ENCODE assay signal across 14 cellular contexts in genomic region chr18:37476611-37477295, GRCh38.
DNase-seq lines count a peak whose midpoint lies in the region; ATAC-seq and TF ChIP-seq lines count a peak whose summit lies in the region.
"Had no signal": no experiment of that assay in that cellular context is flagged by ENCODE, and none has a peak within 500 bp of the region (broad histone marks: within the 10 kb centered on the region; RNA-seq: fewer than 3 reads in every experiment).

No MANE protein-coding gene starts in this region.

- H3K9me3 Mint-ChIP-seq in endothelial cell (ENCODE audit: unreplicated experiment), result no peaks in the 10 kb centered on the region
- H3K9me3 Mint-ChIP-seq in activated naive CD4-positive, alpha-beta T cell treated with anti-CD3 and anti-CD28 coated beads, Interleukin-2, amount 50 U/mL, for 72 hours, result no peaks in the 10 kb centered on the region
- H3K9me3 Mint-ChIP-seq: CD8-positive, alpha-beta memory T cell had no signal

- H3K36me3 Mint-ChIP-seq in endothelial cell (ENCODE audit: low read depth, unreplicated experiment), result no peaks in the 10 kb centered on the region
- no peaks in the 10 kb centered on the region for H3K36me3 Mint-ChIP-seq in activated naive CD4-positive, alpha-beta T cell treated with anti-CD3 and anti-CD28 coated beads, Interleukin-2, amount 50 U/mL, for 72 hours
- H3K36me3 Mint-ChIP-seq: CD4-positive, CD25-positive, alpha-beta regulatory T cell; CD8-positive, alpha-beta memory T cell; IgD-negative memory B cell had no signal

- ATAC-seq in Right ventricle myocardium inferior, result no peak
- ATAC-seq in activated naive CD4-positive, alpha-beta T cell treated with anti-CD3 and anti-CD28 coated beads, Interleukin-2, amount 50 U/mL, for 72 hours, result no peak

- intact Hi-C loops in Right ventricle myocardium inferior (cut with DNase I) (loop anchor here (2.0 kb wide), 1 partner anchor 90 kb away; no protein-coding TSS in a partner anchor), cardiac septum (cut with DNase I) (loop anchor here (5.0 kb wide), 1 partner anchor 89 kb away; no protein-coding TSS in a partner anchor)

- peaks cover under 1% of the 10 kb centered on the region for H3K4me1 Mint-ChIP-seq in endothelial cell (ENCODE audit: unreplicated experiment)
- H3K4me1 Mint-ChIP-seq: B cell; CD4-positive, CD25-positive, alpha-beta regulatory T cell; CD8-positive, alpha-beta memory T cell; IgD-negative memory B cell had no signal

- peaks cover 8% of the 10 kb centered on the region for H3K27me3 Mint-ChIP-seq in endothelial cell (ENCODE audit: unreplicated experiment)
- H3K27me3 Mint-ChIP-seq: CD4-positive, CD25-positive, alpha-beta regulatory T cell had no signal

- H3K27ac Mint-ChIP-seq in endothelial cell (ENCODE audit: unreplicated experiment), result peak overlapping the region; percentile 32
- no peak overlapping the region for H3K27ac Mint-ChIP-seq in activated naive CD4-positive, alpha-beta T cell treated with anti-CD3 and anti-CD28 coated beads, Interleukin-2, amount 50 U/mL, for 72 hours
- H3K27ac Mint-ChIP-seq: B cell; CD4-positive, CD25-positive, alpha-beta regulatory T cell; CD8-positive, alpha-beta memory T cell; H9 had no signal

- H3K4me3 Mint-ChIP-seq in endothelial cell (ENCODE audit: unreplicated experiment), result no peak overlapping the region
- H3K4me3 Mint-ChIP-seq: B cell; CD4-positive, CD25-positive, alpha-beta regulatory T cell; CD8-positive, alpha-beta memory T cell; H9; IgD-negative memory B cell had no signal

- TF ChIP-seq CTCF in endothelial cell (IDR thresholded peaks at IDR 0.05; ENCODE audit: unreplicated experiment), result no peak

- DNase-seq in Right ventricle myocardium inferior (ENCODE audit: missing footprints) (peak; percentile 31), cardiac septum (ENCODE audit: low spot score) (no peak), cerebellum (ENCODE audit: low spot score) (peak; percentile 65), endothelial cell (ENCODE audit: low spot score) (no peak), midbrain (lab: John Stamatoyannopoulos, UW) (no peak), medulla oblongata (ENCODE audit: extremely low spot score) (no peak), H4 (ENCODE audit: low spot score) (no peak)
- no peak for DNase-seq in activated naive CD4-positive, alpha-beta T cell treated with anti-CD3 and anti-CD28 coated beads, Interleukin-2, amount 50 U/mL, for 72 hours (ENCODE audit: low spot score in 2 of 2)
- DNase-seq: CD8-positive, alpha-beta memory T cell; DMS153 had no signal

Comparison
In these comparisons a context has a peak if more than half of its experiments do, and no peak if none do; other contexts are left out.
1. DNase-seq: peak in Right ventricle myocardium inferior (single experiment) and cerebellum (single experiment); none in cardiac septum (single experiment), endothelial cell (single experiment), midbrain (single experiment), medulla oblongata (single experiment), activated naive CD4-positive, alpha-beta T cell treated with anti-CD3 and anti-CD28 coated beads, Interleukin-2, amount 50 U/mL, for 72 hours (0 of 2) and H4 (single experiment).